ENCODE assay signal across 17 cellular contexts in genomic region chr22:39535831-39536449, GRCh38. TPM values are rescaled to one million over a fixed set of nuclear protein-coding genes. Genes with fewer than 3 reads are reported as not detected.
DNase-seq lines count a peak whose midpoint lies in the region; ATAC-seq, FAIRE-seq and TF ChIP-seq lines count a peak whose summit lies in the region.
"Had no signal": no experiment of that assay in that cellular context is flagged by ENCODE, and none has a peak within 500 bp of the region (broad histone marks: within the 10 kb centered on the region; RNA-seq: fewer than 3 reads in every experiment).

No MANE protein-coding gene starts in this region.

- no peak overlapping the region for H4K91ac ChIP-seq in H9 (ENCODE audit: insufficient read length, low read depth, low read length)

- H3K9me3 ChIP-seq in heart right ventricle = no peaks in the 10 kb centered on the region
- H3K9me3 ChIP-seq in H9 (ENCODE audit: control insufficient read depth, low read depth, low read length) = no peaks in the 10 kb centered on the region
- H3K9me3 ChIP-seq in K562 (replicated peaks; ENCODE audit: control insufficient read depth, insufficient read depth, low read depth, low read length) = no peaks in the 10 kb centered on the region
- no peaks in the 10 kb centered on the region for H3K9me3 ChIP-seq in osteoblast (ENCODE audit: low read depth, low read length)
- no peaks in the 10 kb centered on the region for H3K9me3 ChIP-seq in gastrocnemius medialis
- H3K9me3 ChIP-seq: Caco-2 had no signal

- no peaks in the 10 kb centered on the region for H4K20me1 ChIP-seq in H9 (ENCODE audit: control insufficient read depth, insufficient read depth, insufficient read length)
- H4K20me1 ChIP-seq in K562 (replicated peaks; ENCODE audit: control insufficient read depth, insufficient read depth, low read length) = 0 out of 2 replicates have a peak, but pooled peaks cover 2% of the 10 kb centered on the region
- peaks cover 7% of the 10 kb centered on the region for H4K20me1 ChIP-seq in osteoblast (ENCODE audit: insufficient read depth, low read length)

- ATAC-seq in Right ventricle myocardium inferior (no peak), heart right ventricle (no peak), K562 (no peak), gastrocnemius medialis (no peak), HG02759 (IDR thresholded peaks at IDR 0.05; ENCODE audit: unreplicated experiment) (no peak)
- ATAC-seq: HCT116 had no signal

- H2AFZ ChIP-seq in H9 (ENCODE audit: low read length) = no peak overlapping the region
- H2AFZ ChIP-seq in K562 (ENCODE audit: low read depth, low read length) = no peak overlapping the region
- no peak overlapping the region for H2AFZ ChIP-seq in osteoblast (ENCODE audit: low read length)

- H3K9me3 Mint-ChIP-seq in H9 = no peaks in the 10 kb centered on the region; a peak in 1 of 5 replicates
- H3K9me3 Mint-ChIP-seq: CD4-positive, alpha-beta T cell had no signal

- no TSS peak for BruUV-seq in K562 (replicated peaks; lab: Mats Ljungman, UMichigan)

- H2BK120ac ChIP-seq in H9 (ENCODE audit: low read depth, low read length, poor library complexity, severe bottlenecking) = no peak overlapping the region

- POLR2A ChIA-PET in K562 (lab: Yijun Ruan, JAX) = no interaction called here

- CTCF ChIA-PET in K562 (lab: Yijun Ruan, JAX; ENCODE audit: low intra/inter-chr PET ratio) = interaction anchor here (0.9 to 2.2 kb wide), 4 partner anchors 487 to 1363 kb away, joined by 3 to 18 read pairs (median 6); no protein-coding TSS in a partner anchor

- peaks cover 37 to 44% of the 10 kb centered on the region in 2 experiments for H3K4me1 Mint-ChIP-seq in H9

- no peak for TF ChIP-seq CTCF in heart right ventricle (IDR thresholded peaks at IDR 0.05)
- TF ChIP-seq CTCF in H9 (conservative IDR thresholded peaks at IDR 0.05) = no peak
- no peak for TF ChIP-seq CTCF in K562 (IDR thresholded peaks at IDR 0.05 in 2 of 3, conservative IDR thresholded peaks at IDR 0.05 in 1 of 3; ENCODE audit: insufficient read depth in 2 of 3, low read depth in 1 of 3, low read length in 3 of 3)
- TF ChIP-seq CTCF in osteoblast (IDR thresholded peaks at IDR 0.05; ENCODE audit: extremely low read depth, low read depth, low read length) = no peak
- no peak for TF ChIP-seq CTCF in gastrocnemius medialis (IDR thresholded peaks at IDR 0.05 in 4 of 5, conservative IDR thresholded peaks at IDR 0.05 in 1 of 5)

- no peak overlapping the region for H3T11ph ChIP-seq in H9 (ENCODE audit: low read length)

- no peak overlapping the region for H3K4ac ChIP-seq in H9 (ENCODE audit: low read depth, low read length)

- no peak overlapping the region for H3K4me3 Mint-ChIP-seq in H9
- H3K4me3 Mint-ChIP-seq: B cell; CD4-positive, alpha-beta T cell had no signal

- H2AK5ac ChIP-seq in H9 (ENCODE audit: insufficient read length, low read length) = no peak overlapping the region

- no peak overlapping the region for H3K27ac ChIP-seq in heart right ventricle
- H3K27ac ChIP-seq in H9 (ENCODE audit: insufficient read length, low read depth, low read length) = no peak overlapping the region
- no peak overlapping the region for H3K27ac ChIP-seq in K562 (ENCODE audit: extremely low read depth, low read depth, low read length)
- no peak overlapping the region for H3K27ac ChIP-seq in osteoblast (ENCODE audit: low read depth, low read length)
- H3K27ac ChIP-seq in gastrocnemius medialis = no peak overlapping the region
- H3K27ac ChIP-seq: 22Rv1, C4-2B had no signal

- in situ Hi-C loops in K562 (cut with MboI) = loop anchor here (10.0 kb wide), 1 partner anchor 649 kb away; no protein-coding TSS in a partner anchor
- in situ Hi-C loops in gastrocnemius medialis (cut with MboI; ENCODE audit: low sequenced_read_pairs in 4 of 4) = loop anchor here (5.0 to 25.0 kb wide), 6 partner anchors 131 to 826 kb away; partner anchors contain the start of genes ADSL (in 2 of the 4) and SGSM3 (in 1 of the 4)

- H4K5ac ChIP-seq in H9 (ENCODE audit: insufficient read length, low read depth, low read length) = no peak overlapping the region

- 82 to 84% methylated on average over 15 of the region's 15 CpGs for WGBS in heart right ventricle, 2 donors
- WGBS in H9 (ENCODE audit: extremely low coverage, insufficient read length, low lambda C conversion rate) = no CpG with 5 or more reads among the region's 15 CpGs
- WGBS in K562 (ENCODE audit: insufficient coverage, low coverage, missing lambda C conversion rate) = 70% methylated on average over 14 of the region's 15 CpGs

- no peak overlapping the region for H3K14ac ChIP-seq in H9 (ENCODE audit: insufficient read depth, low read length)

- intact Hi-C loops in Right ventricle myocardium inferior (cut with DNase I) = loop anchor here (2.0 kb wide), 1 partner anchor 811 kb away; the partner anchor contains the start of gene ADSL
- intact Hi-C loops in heart right ventricle (cut with DNase I) = loop anchor here in 8 of 10 donors (2.0 to 10.0 kb wide), 10 partner anchors 486 to 1109 kb away; partner anchors contain the start of gene ADSL (in 3 of the 8)
- intact Hi-C loops in K562 (cut with micrococcal nuclease) = no loop called here
- intact Hi-C loops in gastrocnemius medialis (cut with DNase I; ENCODE audit: low total_unique reads) = loop anchor here (1.0 kb wide), 1 partner anchor 488 kb away; no protein-coding TSS in a partner anchor

- H3K4me2 ChIP-seq in H9 (ENCODE audit: insufficient read depth, insufficient read length, low read length) (peak overlapping the region; percentile 2), K562 (ENCODE audit: insufficient read depth, low read length) (no peak overlapping the region), osteoblast (ENCODE audit: insufficient read depth, low read length) (no peak overlapping the region)

- H3K9ac ChIP-seq in H9 (ENCODE audit: extremely low read depth, insufficient read length, low read length) (no peak overlapping the region), K562 (ENCODE audit: insufficient read depth in 1 of 2, low read depth in 2 of 2, low read length in 2 of 2) (no peak overlapping the region)

- peaks cover 5% of the 10 kb centered on the region for H3K23me2 ChIP-seq in H9 (ENCODE audit: insufficient read length, low read depth, low read length, poor library complexity, severe bottlenecking)

- H3K27me3 ChIP-seq in heart right ventricle (peaks cover 0 to 1% (median 0%) of the 10 kb centered on the region in 7 donors), H9 (ENCODE audit: insufficient read depth, low read length) (no peaks in the 10 kb centered on the region), K562 (ENCODE audit: control insufficient read depth in 2 of 2, insufficient read depth in 2 of 2, low read length in 2 of 2) (no peaks in the 10 kb centered on the region), osteoblast (ENCODE audit: insufficient read depth, low read length) (no peaks in the 10 kb centered on the region), gastrocnemius medialis (no peaks in the 10 kb centered on the region)

- H2BK15ac ChIP-seq in H9 (ENCODE audit: low read depth, low read length) = no peak overlapping the region

- peaks cover 7% of the 10 kb centered on the region for H3K27me3 Mint-ChIP-seq in H9 (ENCODE audit: low read depth)
- H3K27me3 Mint-ChIP-seq: CD4-positive, alpha-beta T cell had no signal

- no peak for TF ChIP-seq EP300 in K562 (IDR thresholded peaks at IDR 0.05; ENCODE audit: low read length)

- H3K27ac Mint-ChIP-seq in H9 = no peak overlapping the region
- H3K27ac Mint-ChIP-seq: B cell; CD4-positive, alpha-beta T cell had no signal

- H4K8ac ChIP-seq in H9 (replicated peaks; ENCODE audit: insufficient read length, low read depth, low read length) = no peak overlapping the region

- H3K36me3 ChIP-seq in heart right ventricle (peaks cover 0 to 4% (median 0%) of the 10 kb centered on the region in 9 donors), K562 (ENCODE audit: control insufficient read depth, insufficient read depth, low read length) (peaks cover 9% of the 10 kb centered on the region), osteoblast (ENCODE audit: insufficient read depth, low read length) (no peaks in the 10 kb centered on the region), gastrocnemius medialis (peaks cover 0 to under 1% of the 10 kb centered on the region in 2 donors)

- peaks cover 2% of the 10 kb centered on the region; the same call in 1 of the 2 replicates for H3K79me2 ChIP-seq in H9 (ENCODE audit: insufficient read depth, low read length)
- H3K79me2 ChIP-seq in K562 (ENCODE audit: control insufficient read depth, insufficient read depth, low read length) = peaks cover 16% of the 10 kb centered on the region
- peaks cover 16% of the 10 kb centered on the region for H3K79me2 ChIP-seq in osteoblast (ENCODE audit: insufficient read depth, low read length)

- H2BK20ac ChIP-seq in H9 (ENCODE audit: low read depth, low read length, poor library complexity, severe bottlenecking) = no peak overlapping the region

- TF ChIP-seq POLR2A in K562 (conservative IDR thresholded peaks at IDR 0.05) = no peak
- no peak for TF ChIP-seq POLR2A in gastrocnemius medialis (IDR thresholded peaks at IDR 0.05)

- no peak overlapping the region for H3K56ac ChIP-seq in H9 (ENCODE audit: insufficient read length, low read depth, low read length)

- peaks cover 0 to 11% (median 7%) of the 10 kb centered on the region in 3 experiments; a peak in 4 of 7 replicates for H3K36me3 Mint-ChIP-seq in H9 (ENCODE audit: insufficient read depth in 1 of 3, low read depth in 3 of 3)

- DNase-seq in Right ventricle myocardium inferior (ENCODE audit: missing footprints) (peak; percentile 58), heart right ventricle (no peak), H9 (no peak), K562 (ENCODE audit: extremely low read depth in 1 of 4, low spot score in 3 of 4) (no peak), osteoblast (ENCODE audit: insufficient read length, low spot score, missing footprints) (peak; percentile 2), gastrocnemius medialis (no peak), NCI-H345 treated with DMSO at 0.1 percent for 48 hours (lab: John Stamatoyannopoulos, UW; ENCODE audit: unreplicated experiment) (no peak)
- DNase-seq: Caco-2; CD4-positive, alpha-beta T cell; DMS79 treated with DMSO at 0.1 percent for 48 hours; GF-D8 had no signal

- H3K79me1 ChIP-seq in H9 (ENCODE audit: insufficient read depth, low read depth, low read length, poor library complexity, severe bottlenecking) = no peaks in the 10 kb centered on the region

- H3K23ac ChIP-seq in H9 (ENCODE audit: insufficient read length, low read depth, low read length) = no peak overlapping the region

- no peak overlapping the region for H3K18ac ChIP-seq in H9 (ENCODE audit: insufficient read length, low read depth, low read length)

- no peaks in the 10 kb centered on the region for H3K9me1 ChIP-seq in K562 (ENCODE audit: control insufficient read depth, insufficient read depth, low read length)

- no peak overlapping the region for H2BK12ac ChIP-seq in H9 (ENCODE audit: insufficient read length, low read depth, low read length)

- TF ChIP-seq RAD21 in K562 (CRISPR knock-in tag; conservative IDR thresholded peaks at IDR 0.05 in 1 of 2, IDR thresholded peaks at IDR 0.05 in 1 of 2) = no peak

- H3K4me1 ChIP-seq in heart right ventricle = peaks cover 10 to 28% (median 16%) of the 10 kb centered on the region in 9 donors
- peaks cover 2% of the 10 kb centered on the region; the same call in 1 of the 2 replicates for H3K4me1 ChIP-seq in H9 (ENCODE audit: insufficient read depth, low read length)
- H3K4me1 ChIP-seq in K562 (replicated peaks in 1 of 2; ENCODE audit: control insufficient read depth in 2 of 2, insufficient read depth in 2 of 2, low read length in 2 of 2) = peaks cover 12 to 30% of the 10 kb centered on the region in 2 experiments; a peak in 4 of 5 replicates
- H3K4me1 ChIP-seq in osteoblast (ENCODE audit: insufficient read depth, low read length) = peaks cover 16% of the 10 kb centered on the region
- peaks cover 10 to 15% of the 10 kb centered on the region in 2 donors for H3K4me1 ChIP-seq in gastrocnemius medialis

- FAIRE-seq in K562 (lab: Jason Lieb, UNC) = no peak
- FAIRE-seq: H54 had no signal

- H2BK5ac ChIP-seq in H9 (ENCODE audit: insufficient read length, low read length) = no peak overlapping the region

- H3K4me3 ChIP-seq in heart right ventricle = no peak overlapping the region
- no peak overlapping the region for H3K4me3 ChIP-seq in K562
- no peak overlapping the region for H3K4me3 ChIP-seq in osteoblast (ENCODE audit: insufficient read depth, low read length)
- no peak overlapping the region for H3K4me3 ChIP-seq in gastrocnemius medialis

RNA-seq across cellular contexts. Expression of gene RPS19BP1, which starts 3.4 kb away (rescaled TPM):
- total RNA-seq in Right ventricle myocardium inferior (61.9 TPM), heart right ventricle (10 to 100 TPM; 31.3 to 64.0 (median 37.2) TPM), H9 (2021) (65.0 and 72.2 TPM in 2 replicates), K562 (2014; rRNA removed) (223 and 264 TPM in 2 replicates), K562 (2014; rRNA removed; fragmentation: Illumina TruSeq; extraction: Trizol) (33.0 and 44.9 TPM in 2 replicates), K562 (2015; rRNA removed; fragmentation: Illumina TruSeq; extraction: Trizol) (84.3 and 93.3 TPM in 2 replicates), K562 (2021) (109 and 110 TPM in 2 replicates), osteoblast (25.9 and 34.7 TPM in 2 replicates), gastrocnemius medialis (100 to 1,000 TPM in 2 of 4 donors, 10 to 100 TPM in 2; 72.2 to 128 (median 104) TPM)
- polyA plus RNA-seq in heart right ventricle (100 to 1,000 TPM; 154 to 222 TPM), K562 (2011; rRNA removed) (75.6 and 90.4 TPM in 2 replicates), K562 (2014; fragmentation: Illumina TruSeq; extraction: Trizol) (29.0 and 64.7 TPM in 2 replicates), K562 (2014; fragmentation: Nextera tagmentation; extraction: Ambion mirVana) (1 to 10 TPM; 3.0 to 8.2 TPM), K562 (2014; rRNA removed) (216 and 229 TPM in 2 replicates)
- 27.9 and 59.9 TPM in 2 replicates for total RNA-seq in K562 (2011; cell fraction: chromatin; rRNA removed; ENCODE audit: low replicate concordance)
- total RNA-seq in K562 (2011; cell fraction: nucleolus; rRNA removed) = 57.2 and 59.7 TPM in 2 replicates
- total RNA-seq in K562 (2011; cell fraction: nucleoplasm; rRNA removed) = 42.7 and 46.9 TPM in 2 replicates
- polyA plus RNA-seq in K562 (2011; cell fraction: cytosol; rRNA removed) = 89.9 and 177 TPM in 2 replicates
- polyA plus RNA-seq in K562 (2011; cell fraction: nucleus; rRNA removed) = 53.3 and 77.5 TPM in 2 replicates
- 85.4 and 89.3 TPM in 2 replicates for polyA plus RNA-seq in K562 (2012)
- polyA minus RNA-seq in K562 (2011; rRNA and poly(A)+ RNA removed) = 12.0 and 12.6 TPM in 2 replicates
- 14.5 and 18.6 TPM in 2 replicates for polyA minus RNA-seq in K562 (2011; cell fraction: cytosol; rRNA and poly(A)+ RNA removed)
- 16.3 and 27.0 TPM in 2 replicates for polyA minus RNA-seq in K562 (2011; cell fraction: nucleus; rRNA and poly(A)+ RNA removed)

RNA-seq across cellular contexts. Expression of gene ATF4, which starts 15.6 kb away (rescaled TPM):
- total RNA-seq in Right ventricle myocardium inferior (204 TPM), heart right ventricle (100 to 1,000 TPM in 9 of 10 donors, 10 to 100 TPM in 1; 95.2 to 319 (median 133) TPM), H9 (2021) (455 TPM in 2 replicates), K562 (2014; rRNA removed) (311 and 355 TPM in 2 replicates), K562 (2014; rRNA removed; fragmentation: Illumina TruSeq; extraction: Trizol) (320 and 405 TPM in 2 replicates), K562 (2015; rRNA removed; fragmentation: Illumina TruSeq; extraction: Trizol) (153 and 156 TPM in 2 replicates), K562 (2021) (308 and 361 TPM in 2 replicates), osteoblast (494 and 590 TPM in 2 replicates), gastrocnemius medialis (100 to 1,000 TPM; 480 to 666 (median 533) TPM)
- polyA plus RNA-seq in heart right ventricle (100 to 1,000 TPM; 439 to 637 TPM), K562 (2011; rRNA removed) (669 and 756 TPM in 2 replicates), K562 (2014; fragmentation: Illumina TruSeq; extraction: Trizol) (528 and 598 TPM in 2 replicates), K562 (2014; fragmentation: Nextera tagmentation; extraction: Ambion mirVana) (100 to 1,000 TPM in 1 of 2 experiments, 10 to 100 TPM in 1; 93.1 to 125 TPM), K562 (2014; rRNA removed) (638 and 723 TPM in 2 replicates)
- 183 and 296 TPM in 2 replicates for total RNA-seq in K562 (2011; cell fraction: chromatin; rRNA removed; ENCODE audit: low replicate concordance)
- total RNA-seq in K562 (2011; cell fraction: nucleolus; rRNA removed) = 255 and 271 TPM in 2 replicates
- 227 and 246 TPM in 2 replicates for total RNA-seq in K562 (2011; cell fraction: nucleoplasm; rRNA removed)
- polyA plus RNA-seq in K562 (2011; cell fraction: cytosol; rRNA removed) = 757 and 998 TPM in 2 replicates
- 651 and 768 TPM in 2 replicates for polyA plus RNA-seq in K562 (2011; cell fraction: nucleus; rRNA removed)
- 264 and 832 TPM in 2 replicates for polyA plus RNA-seq in K562 (2012)
- 190 and 217 TPM in 2 replicates for polyA minus RNA-seq in K562 (2011; rRNA and poly(A)+ RNA removed)
- polyA minus RNA-seq in K562 (2011; cell fraction: cytosol; rRNA and poly(A)+ RNA removed) = 89.9 and 115 TPM in 2 replicates
- 99.2 and 197 TPM in 2 replicates for polyA minus RNA-seq in K562 (2011; cell fraction: nucleus; rRNA and poly(A)+ RNA removed)

RNA-seq across cellular contexts. Expression of gene MIEF1, which starts 33.9 kb away (rescaled TPM):
- total RNA-seq in Right ventricle myocardium inferior = 17.3 TPM
- total RNA-seq in heart right ventricle = 10 to 100 TPM; 12.8 to 35.8 (median 17.5) TPM
- 1 to 10 TPM; 7.0 to 9.1 TPM for polyA plus RNA-seq in heart right ventricle
- total RNA-seq in H9 (2021) = 32.6 and 34.7 TPM in 2 replicates
- total RNA-seq in K562 (2011; cell fraction: chromatin; rRNA removed; ENCODE audit: low replicate concordance) = 31.0 and 48.3 TPM in 2 replicates
- total RNA-seq in K562 (2011; cell fraction: nucleolus; rRNA removed) = 30.9 and 36.7 TPM in 2 replicates
- total RNA-seq in K562 (2011; cell fraction: nucleoplasm; rRNA removed) = 33.9 and 34.4 TPM in 2 replicates
- total RNA-seq in K562 (2014; rRNA removed) = 25.5 and 28.3 TPM in 2 replicates
- total RNA-seq in K562 (2014; rRNA removed; fragmentation: Illumina TruSeq; extraction: Trizol) = 28.6 and 29.0 TPM in 2 replicates
- total RNA-seq in K562 (2015; rRNA removed; fragmentation: Illumina TruSeq; extraction: Trizol) = 26.8 and 27.1 TPM in 2 replicates
- total RNA-seq in K562 (2021) = 51.8 and 54.3 TPM in 2 replicates
- polyA plus RNA-seq in K562 (2011; rRNA removed) = 20.0 and 21.7 TPM in 2 replicates
- 23.2 and 29.6 TPM in 2 replicates for polyA plus RNA-seq in K562 (2011; cell fraction: cytosol; rRNA removed)
- 13.3 and 18.3 TPM in 2 replicates for polyA plus RNA-seq in K562 (2011; cell fraction: nucleus; rRNA removed)
- polyA plus RNA-seq in K562 (2012) = 23.3 and 33.4 TPM in 2 replicates
- 37.7 and 40.8 TPM in 2 replicates for polyA plus RNA-seq in K562 (2014; fragmentation: Illumina TruSeq; extraction: Trizol)
- polyA plus RNA-seq in K562 (2014; fragmentation: Nextera tagmentation; extraction: Ambion mirVana) = 10 to 100 TPM; 10.9 to 13.1 TPM
- 23.6 and 29.1 TPM in 2 replicates for polyA plus RNA-seq in K562 (2014; rRNA removed)
- polyA minus RNA-seq in K562 (2011; rRNA and poly(A)+ RNA removed) = 31.6 and 37.3 TPM in 2 replicates
- polyA minus RNA-seq in K562 (2011; cell fraction: cytosol; rRNA and poly(A)+ RNA removed) = 23.3 and 24.0 TPM in 2 replicates
- polyA minus RNA-seq in K562 (2011; cell fraction: nucleus; rRNA and poly(A)+ RNA removed) = 13.6 and 15.8 TPM in 2 replicates
- total RNA-seq in osteoblast = 21.8 and 23.5 TPM in 2 replicates
- 10 to 100 TPM; 11.4 to 25.4 (median 12.9) TPM for total RNA-seq in gastrocnemius medialis

RNA-seq across cellular contexts. Expression of gene CACNA1I, which starts 34.6 kb away (rescaled TPM):
- total RNA-seq in Right ventricle myocardium inferior = not detected
- total RNA-seq in heart right ventricle = under 1 TPM in 5 of 10 donors, not detected in 5; 0.04 to 0.06 (median 0.05) TPM
- polyA plus RNA-seq in heart right ventricle = under 1 TPM in 1 of 2 donors, not detected in 1; under 0.01 TPM
- 0.50 and 0.53 TPM in 2 replicates for total RNA-seq in H9 (2021)
- 3.5 and 12.7 TPM in 2 replicates for total RNA-seq in K562 (2011; cell fraction: chromatin; rRNA removed; ENCODE audit: low replicate concordance)
- total RNA-seq in K562 (2011; cell fraction: nucleolus; rRNA removed) = 3.9 and 6.0 TPM in 2 replicates
- total RNA-seq in K562 (2011; cell fraction: nucleoplasm; rRNA removed) = 3.4 and 3.6 TPM in 2 replicates
- total RNA-seq in K562 (2014; rRNA removed) = 0.24 and 0.32 TPM in 2 replicates
- 0.06 and 0.07 TPM in 2 replicates for total RNA-seq in K562 (2014; rRNA removed; fragmentation: Illumina TruSeq; extraction: Trizol)
- 0.11 TPM in 2 replicates for total RNA-seq in K562 (2015; rRNA removed; fragmentation: Illumina TruSeq; extraction: Trizol)
- 0.45 and 0.78 TPM in 2 replicates for total RNA-seq in K562 (2021)
- polyA plus RNA-seq in K562 (2011; rRNA removed) = 0.22 and 0.79 TPM in 2 replicates
- 0.13 and 1.0 TPM in 2 replicates for polyA plus RNA-seq in K562 (2011; cell fraction: cytosol; rRNA removed)
- 1.9 and 12.3 TPM in 2 replicates for polyA plus RNA-seq in K562 (2011; cell fraction: nucleus; rRNA removed)
- polyA plus RNA-seq in K562 (2012) = 0.56 and 0.90 TPM in 2 replicates
- polyA plus RNA-seq in K562 (2014; fragmentation: Illumina TruSeq; extraction: Trizol) = 0.30 and 0.31 TPM in 2 replicates
- under 1 TPM in 1 of 2 experiments, not detected in 1; 0.01 TPM for polyA plus RNA-seq in K562 (2014; fragmentation: Nextera tagmentation; extraction: Ambion mirVana)
- polyA plus RNA-seq in K562 (2014; rRNA removed) = 0.31 and 0.41 TPM in 2 replicates
- polyA minus RNA-seq in K562 (2011; rRNA and poly(A)+ RNA removed) = 0.09 and 0.74 TPM in 2 replicates
- 0.27 and 1.0 TPM in 2 replicates for polyA minus RNA-seq in K562 (2011; cell fraction: cytosol; rRNA and poly(A)+ RNA removed)
- polyA minus RNA-seq in K562 (2011; cell fraction: nucleus; rRNA and poly(A)+ RNA removed) = 0.56 and 2.4 TPM in 2 replicates
- under 0.01 TPM in 2 replicates for total RNA-seq in osteoblast
- total RNA-seq in gastrocnemius medialis = not detected
- total RNA-seq: Caco-2 had no signal

Comparison
In these comparisons a context has a peak if more than half of its experiments do, and no peak if none do; other contexts are left out.
1. DNase-seq: peak in Right ventricle myocardium inferior (single experiment) and osteoblast (single experiment); none in heart right ventricle (0 of 2), H9 (single experiment), K562 (0 of 4), gastrocnemius medialis (0 of 2) and NCI-H345 treated with DMSO at 0.1 percent for 48 hours (single experiment).